Comparison of ENCODE assay signal across 1 cellular context in genomic region chr15:32649336-32649735, GRCh38.
A peak's percentile ranks its signal among the peaks of the same experiment; 100 is the strongest.
TF ChIP-seq lines count a peak whose summit lies in the region.

No MANE protein-coding gene starts in this region.

TF ChIP-seq in HepG2, 621 proteins besides CTCF, POLR2A, EP300 and RAD21:
- TF ChIP-seq ZNF264 (CRISPR knock-in tag; IDR thresholded peaks at IDR 0.05) (peak; percentile 97), XBP1 (CRISPR knock-in tag; IDR thresholded peaks at IDR 0.05) (no peak), HNF4A (CRISPR knock-in tag; IDR thresholded peaks at IDR 0.05) (peak; percentile 65), STAG1 (CRISPR knock-in tag; IDR thresholded peaks at IDR 0.05) (peak; percentile 46), KLF16 (CRISPR knock-in tag; IDR thresholded peaks at IDR 0.05) (no peak), SMC3 (IDR thresholded peaks at IDR 0.05; ENCODE audit: low read length) (0 out of 2 replicates have a peak, but pooled peaks have one; percentile 10)
